1 cellular context compared by ENCODE assay signal in the genomic region with DNA sequence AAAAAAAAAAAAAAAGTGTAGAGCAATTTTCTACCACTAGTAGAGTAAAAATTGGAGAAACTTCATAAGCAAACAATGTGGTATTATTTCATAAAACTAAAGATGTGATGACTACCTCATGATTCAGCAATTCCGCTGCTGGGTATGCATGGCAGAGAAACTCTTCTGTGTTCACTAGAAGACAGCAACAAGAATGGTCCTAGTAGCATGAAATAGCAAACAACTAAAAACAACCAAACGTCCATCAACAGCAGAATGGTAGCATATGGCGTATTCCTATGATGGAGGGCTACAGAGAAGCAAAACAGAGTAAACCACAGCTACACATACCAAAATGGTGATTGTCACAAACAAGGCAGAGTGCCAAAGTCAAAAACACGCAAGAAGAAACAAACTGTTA.
TF ChIP-seq lines count a peak whose summit lies in the region.

No MANE protein-coding gene starts in this region.

TF ChIP-seq in HCT116, 20 proteins besides CTCF, POLR2A, EP300 and RAD21 (continued from another document):
- TF ChIP-seq, protein P1, sequence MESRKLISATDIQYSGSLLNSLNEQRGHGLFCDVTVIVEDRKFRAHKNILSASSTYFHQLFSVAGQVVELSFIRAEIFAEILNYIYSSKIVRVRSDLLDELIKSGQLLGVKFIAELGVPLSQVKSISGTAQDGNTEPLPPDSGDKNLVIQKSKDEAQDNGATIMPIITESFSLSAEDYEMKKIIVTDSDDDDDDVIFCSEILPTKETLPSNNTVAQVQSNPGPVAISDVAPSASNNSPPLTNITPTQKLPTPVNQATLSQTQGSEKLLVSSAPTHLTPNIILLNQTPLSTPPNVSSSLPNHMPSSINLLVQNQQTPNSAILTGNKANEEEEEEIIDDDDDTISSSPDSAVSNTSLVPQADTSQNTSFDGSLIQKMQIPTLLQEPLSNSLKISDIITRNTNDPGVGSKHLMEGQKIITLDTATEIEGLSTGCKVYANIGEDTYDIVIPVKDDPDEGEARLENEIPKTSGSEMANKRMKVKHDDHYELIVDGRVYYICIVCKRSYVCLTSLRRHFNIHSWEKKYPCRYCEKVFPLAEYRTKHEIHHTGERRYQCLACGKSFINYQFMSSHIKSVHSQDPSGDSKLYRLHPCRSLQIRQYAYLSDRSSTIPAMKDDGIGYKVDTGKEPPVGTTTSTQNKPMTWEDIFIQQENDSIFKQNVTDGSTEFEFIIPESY (IDR thresholded peaks at IDR 0.05; ENCODE audit: extremely low read depth, insufficient replicate concordance, low read length), result no peak
- TF ChIP-seq SP1 (IDR thresholded peaks at IDR 0.05; ENCODE audit: low read depth) (peak; percentile 48), CEBPB (IDR thresholded peaks at IDR 0.05; ENCODE audit: low read depth) (peak; percentile 54; the same call in 1 of the 2 replicates), SRF (IDR thresholded peaks at IDR 0.05; ENCODE audit: low read depth) (no peak), JUND (IDR thresholded peaks at IDR 0.05) (peak; percentile 72), SIN3A (IDR thresholded peaks at IDR 0.05; ENCODE audit: low read depth) (no peak)
- TF ChIP-seq, protein P2, sequence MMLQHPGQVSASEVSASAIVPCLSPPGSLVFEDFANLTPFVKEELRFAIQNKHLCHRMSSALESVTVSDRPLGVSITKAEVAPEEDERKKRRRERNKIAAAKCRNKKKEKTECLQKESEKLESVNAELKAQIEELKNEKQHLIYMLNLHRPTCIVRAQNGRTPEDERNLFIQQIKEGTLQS (IDR thresholded peaks at IDR 0.05), result no peak
- TF ChIP-seq, protein P3, sequence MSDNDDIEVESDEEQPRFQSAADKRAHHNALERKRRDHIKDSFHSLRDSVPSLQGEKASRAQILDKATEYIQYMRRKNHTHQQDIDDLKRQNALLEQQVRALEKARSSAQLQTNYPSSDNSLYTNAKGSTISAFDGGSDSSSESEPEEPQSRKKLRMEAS (IDR thresholded peaks at IDR 0.05), result 0 out of 2 replicates have a peak, but pooled peaks have one; percentile 26
